In genomic region chr20:35006531-35006971, GRCh38 we compare ENCODE assay signal across 2 cellular contexts.
TF ChIP-seq lines count a peak whose summit lies in the region.

No MANE protein-coding gene starts in this region.

TF ChIP-seq in HCT116, 20 proteins besides CTCF, POLR2A, EP300 and RAD21 (continued from another document):
- TF ChIP-seq, protein P1, sequence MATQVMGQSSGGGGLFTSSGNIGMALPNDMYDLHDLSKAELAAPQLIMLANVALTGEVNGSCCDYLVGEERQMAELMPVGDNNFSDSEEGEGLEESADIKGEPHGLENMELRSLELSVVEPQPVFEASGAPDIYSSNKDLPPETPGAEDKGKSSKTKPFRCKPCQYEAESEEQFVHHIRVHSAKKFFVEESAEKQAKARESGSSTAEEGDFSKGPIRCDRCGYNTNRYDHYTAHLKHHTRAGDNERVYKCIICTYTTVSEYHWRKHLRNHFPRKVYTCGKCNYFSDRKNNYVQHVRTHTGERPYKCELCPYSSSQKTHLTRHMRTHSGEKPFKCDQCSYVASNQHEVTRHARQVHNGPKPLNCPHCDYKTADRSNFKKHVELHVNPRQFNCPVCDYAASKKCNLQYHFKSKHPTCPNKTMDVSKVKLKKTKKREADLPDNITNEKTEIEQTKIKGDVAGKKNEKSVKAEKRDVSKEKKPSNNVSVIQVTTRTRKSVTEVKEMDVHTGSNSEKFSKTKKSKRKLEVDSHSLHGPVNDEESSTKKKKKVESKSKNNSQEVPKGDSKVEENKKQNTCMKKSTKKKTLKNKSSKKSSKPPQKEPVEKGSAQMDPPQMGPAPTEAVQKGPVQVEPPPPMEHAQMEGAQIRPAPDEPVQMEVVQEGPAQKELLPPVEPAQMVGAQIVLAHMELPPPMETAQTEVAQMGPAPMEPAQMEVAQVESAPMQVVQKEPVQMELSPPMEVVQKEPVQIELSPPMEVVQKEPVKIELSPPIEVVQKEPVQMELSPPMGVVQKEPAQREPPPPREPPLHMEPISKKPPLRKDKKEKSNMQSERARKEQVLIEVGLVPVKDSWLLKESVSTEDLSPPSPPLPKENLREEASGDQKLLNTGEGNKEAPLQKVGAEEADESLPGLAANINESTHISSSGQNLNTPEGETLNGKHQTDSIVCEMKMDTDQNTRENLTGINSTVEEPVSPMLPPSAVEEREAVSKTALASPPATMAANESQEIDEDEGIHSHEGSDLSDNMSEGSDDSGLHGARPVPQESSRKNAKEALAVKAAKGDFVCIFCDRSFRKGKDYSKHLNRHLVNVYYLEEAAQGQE (IDR thresholded peaks at IDR 0.05; ENCODE audit: low read depth), result no peak
- TF ChIP-seq EZH2 (IDR thresholded peaks at IDR 0.05), result no peak
- no peak for TF ChIP-seq EGR1 (IDR thresholded peaks at IDR 0.05; ENCODE audit: low read depth)
- TF ChIP-seq CEBPB (IDR thresholded peaks at IDR 0.05; ENCODE audit: low read depth), result no peak
- no peak for TF ChIP-seq POLR2AphosphoS5 (IDR thresholded peaks at IDR 0.05; ENCODE audit: low read depth, low read length)
- no peak for TF ChIP-seq JUND (IDR thresholded peaks at IDR 0.05)
- TF ChIP-seq SRF (IDR thresholded peaks at IDR 0.05; ENCODE audit: low read depth), result no peak
- no peak for TF ChIP-seq YY1 (IDR thresholded peaks at IDR 0.05; ENCODE audit: extremely low read depth, insufficient replicate concordance, low read depth, low read length)
- no peak for TF ChIP-seq ZBTB33 (IDR thresholded peaks at IDR 0.05; ENCODE audit: extremely low read depth, insufficient replicate concordance, low read length)
- TF ChIP-seq TCF7L2 (IDR thresholded peaks at IDR 0.05; ENCODE audit: borderline replicate concordance, extremely low read depth, insufficient read depth, insufficient read length), result no peak
- no peak for TF ChIP-seq EZH2phosphoT487 (IDR thresholded peaks at IDR 0.05; ENCODE audit: borderline replicate concordance)
- TF ChIP-seq SIN3A (IDR thresholded peaks at IDR 0.05; ENCODE audit: low read depth), result no peak

TF ChIP-seq in GM23338, 12 proteins besides CTCF, POLR2A, EP300 and RAD21:
- TF ChIP-seq, protein P1 (IDR thresholded peaks at IDR 0.05; ENCODE audit: unreplicated experiment), result no peak
- TF ChIP-seq EZH2 (IDR thresholded peaks at IDR 0.05; ENCODE audit: low read depth, unreplicated experiment) (no peak), JUNB (IDR thresholded peaks at IDR 0.05; ENCODE audit: unreplicated experiment) (no peak), CREB1 (CRISPR knock-in tag; IDR thresholded peaks at IDR 0.05; ENCODE audit: low read depth) (no peak), ZNF114 (CRISPR knock-in tag; IDR thresholded peaks at IDR 0.05) (no peak), NANOG (IDR thresholded peaks at IDR 0.05; ENCODE audit: borderline replicate concordance) (no peak), EZH2phosphoT487 (IDR thresholded peaks at IDR 0.05; ENCODE audit: unreplicated experiment) (no peak)
